In genomic region chr3:181710581-181711255, GRCh38 we compare ENCODE assay signal across 1 cellular context.
TF ChIP-seq lines count a peak whose summit lies in the region.

No MANE protein-coding gene starts in this region.

TF ChIP-seq in WTC11, 78 proteins besides CTCF, POLR2A, EP300 and RAD21 (continued from another document):
- TF ChIP-seq PRDM15 (CRISPR knock-in tag; IDR thresholded peaks at IDR 0.05) (no peak), ZNF396 (CRISPR knock-in tag; IDR thresholded peaks at IDR 0.05; ENCODE audit: borderline replicate concordance) (no peak), USF2 (CRISPR knock-in tag; IDR thresholded peaks at IDR 0.05) (0 out of 2 replicates have a peak, but pooled peaks have one; percentile 5), ZSCAN18 (CRISPR knock-in tag; IDR thresholded peaks at IDR 0.05) (no peak), ARID4B (CRISPR knock-in tag; IDR thresholded peaks at IDR 0.05; ENCODE audit: borderline replicate concordance) (peak; percentile 85; the same call in 1 of the 2 replicates), EMX1 (CRISPR knock-in tag; IDR thresholded peaks at IDR 0.05) (no peak), E2F4 (CRISPR knock-in tag; IDR thresholded peaks at IDR 0.05; ENCODE audit: borderline replicate concordance, low read depth) (no peak), ZNF671 (CRISPR knock-in tag; IDR thresholded peaks at IDR 0.05) (no peak), GTF2I (CRISPR knock-in tag; conservative IDR thresholded peaks at IDR 0.05) (no peak), FOXP4 (CRISPR knock-in tag; IDR thresholded peaks at IDR 0.05) (peak; percentile 48; the same call in 1 of the 2 replicates), NFE2L1 (CRISPR knock-in tag; IDR thresholded peaks at IDR 0.05) (peak; percentile 52; the same call in 1 of the 2 replicates), FOXJ3 (CRISPR knock-in tag; IDR thresholded peaks at IDR 0.05; ENCODE audit: borderline replicate concordance) (no peak), CREM (CRISPR knock-in tag; IDR thresholded peaks at IDR 0.05) (no peak), PRRX2 (CRISPR knock-in tag; IDR thresholded peaks at IDR 0.05) (no peak), TEAD4 (CRISPR knock-in tag; IDR thresholded peaks at IDR 0.05) (no peak), ATF1 (CRISPR knock-in tag; IDR thresholded peaks at IDR 0.05) (no peak), ZNF121 (CRISPR knock-in tag; IDR thresholded peaks at IDR 0.05) (peak; percentile 3; the same call in 1 of the 2 replicates), ZBTB43 (CRISPR knock-in tag; IDR thresholded peaks at IDR 0.05) (peak; percentile 79), MYBL2 (CRISPR knock-in tag; IDR thresholded peaks at IDR 0.05) (no peak), SMAD3 (CRISPR knock-in tag; IDR thresholded peaks at IDR 0.05; ENCODE audit: borderline replicate concordance) (no peak), CDX4 (CRISPR knock-in tag; IDR thresholded peaks at IDR 0.05; ENCODE audit: borderline replicate concordance) (no peak), IRF2 (CRISPR knock-in tag; IDR thresholded peaks at IDR 0.05; ENCODE audit: borderline replicate concordance, low read depth) (no peak), E2F5 (CRISPR knock-in tag; IDR thresholded peaks at IDR 0.05) (no peak), ZMAT4 (CRISPR knock-in tag; IDR thresholded peaks at IDR 0.05) (no peak), ZNF232 (CRISPR knock-in tag; IDR thresholded peaks at IDR 0.05) (no peak; the same call in 1 of the 2 replicates), MLX (CRISPR knock-in tag; IDR thresholded peaks at IDR 0.05) (no peak), MXD4 (CRISPR knock-in tag; IDR thresholded peaks at IDR 0.05; ENCODE audit: borderline replicate concordance) (no peak), PREB (CRISPR knock-in tag; IDR thresholded peaks at IDR 0.05; ENCODE audit: borderline replicate concordance) (no peak), AFF4 (CRISPR knock-in tag; IDR thresholded peaks at IDR 0.05; ENCODE audit: borderline replicate concordance) (peak; percentile 96)
